ENCODE assay signal across 19 cellular contexts in the genomic region with DNA sequence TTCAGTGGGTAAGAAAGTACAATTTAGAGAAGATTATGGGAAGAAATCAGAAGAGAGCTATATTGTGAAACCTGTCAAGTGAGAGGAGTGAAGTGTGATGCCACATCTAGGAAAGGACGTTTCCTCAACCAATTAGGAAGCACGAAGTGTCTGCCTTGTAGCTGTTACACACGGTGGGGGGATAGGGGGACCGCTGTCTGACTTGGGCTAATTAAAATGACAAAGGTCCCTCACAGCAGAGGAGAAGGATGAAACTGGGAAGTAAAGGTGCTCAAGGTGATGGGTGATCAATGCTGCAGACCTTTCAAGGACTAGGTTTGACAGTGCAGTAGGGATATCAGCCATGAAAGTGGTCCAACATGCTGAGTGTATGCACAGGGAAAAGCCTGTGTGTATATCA.
"Had no signal": no experiment of that assay in that cellular context is flagged by ENCODE, and none has a peak within 500 bp of the region (broad histone marks: within the 10 kb centered on the region; RNA-seq: fewer than 3 reads in every experiment).

No MANE protein-coding gene starts in this region.

- DNase-seq: activated CD4-positive, alpha-beta T cell treated with anti-CD3 and anti-CD28 coated beads for 4 hours; activated CD8-positive, alpha-beta memory T cell treated with anti-CD3 and anti-CD28 coated beads, Interleukin-2, amount 50 U/mL, for 4 hours; activated CD8-positive, alpha-beta T cell treated with anti-CD3 and anti-CD28 coated beads for 36 hours; activated gamma-delta T cell treated with Interleukin-2 at 50 U/mL for 16 hours; activated naive CD8-positive, alpha-beta T cell treated with anti-CD3 and anti-CD28 coated beads for 36 hours; activated T-cell treated with anti-CD3 and anti-CD28 coated beads, Interleukin-2, amount 50 U/mL, for 72 hours; aorta; effector CD4-positive, alpha-beta T cell; heart right ventricle; immature natural killer cell; stimulated activated CD4-positive, alpha-beta T cell treated with anti-CD3 and anti-CD28 coated beads, Interleukin-2, amount 100 ng/mL, for 48 hours; stimulated activated CD8-positive, alpha-beta memory T cell treated with anti-CD3 and anti-CD28 coated beads, Interleukin-4, amount 100 ng/mL, for 48 hours; stimulated activated naive CD8-positive, alpha-beta T cell treated with anti-CD3 and anti-CD28 coated beads, Interleukin-15, Interleukin-2, amounts not matched to agents 100 U/mL and 50 U/mL, for 24 hours; T1000; uterus; WERI-Rb-1 had no signal

- H3K9me3 ChIP-seq: heart right ventricle, uterus had no signal

- FAIRE-seq: bronchial epithelial cell had no signal

- H3K4me3 Mint-ChIP-seq: activated CD8-positive, alpha-beta T cell treated with anti-CD3 and anti-CD28 coated beads for 36 hours; activated naive CD8-positive, alpha-beta T cell treated with anti-CD3 and anti-CD28 coated beads for 36 hours; activated T-cell treated with anti-CD3 and anti-CD28 coated beads, Interleukin-2, amount 50 U/mL, for 72 hours; immature natural killer cell; memory B cell; nephron had no signal

- H3K9me3 Mint-ChIP-seq: activated CD8-positive, alpha-beta T cell treated with anti-CD3 and anti-CD28 coated beads for 36 hours; activated naive CD8-positive, alpha-beta T cell treated with anti-CD3 and anti-CD28 coated beads for 36 hours; activated T-cell treated with anti-CD3 and anti-CD28 coated beads, Interleukin-2, amount 50 U/mL, for 72 hours; immature natural killer cell; memory B cell; nephron had no signal

- H3K36me3 Mint-ChIP-seq: activated naive CD8-positive, alpha-beta T cell treated with anti-CD3 and anti-CD28 coated beads for 36 hours; immature natural killer cell; memory B cell had no signal

- H3K27ac Mint-ChIP-seq: activated CD8-positive, alpha-beta T cell treated with anti-CD3 and anti-CD28 coated beads for 36 hours; activated naive CD8-positive, alpha-beta T cell treated with anti-CD3 and anti-CD28 coated beads for 36 hours; activated T-cell treated with anti-CD3 and anti-CD28 coated beads, Interleukin-2, amount 50 U/mL, for 72 hours; immature natural killer cell; memory B cell; nephron had no signal

- H3K4me1 Mint-ChIP-seq: activated naive CD8-positive, alpha-beta T cell treated with anti-CD3 and anti-CD28 coated beads for 36 hours; immature natural killer cell; memory B cell; nephron had no signal

- H3K36me3 ChIP-seq: heart right ventricle, uterus, WERI-Rb-1 had no signal

- H3K27me3 ChIP-seq: uterus had no signal

- H3K4me1 ChIP-seq: heart right ventricle, uterus had no signal

- H3K27ac ChIP-seq: heart right ventricle, uterus, WERI-Rb-1 had no signal

- H3K4me3 ChIP-seq: heart right ventricle, uterus had no signal

- ATAC-seq: activated CD8-positive, alpha-beta T cell treated with anti-CD3 and anti-CD28 coated beads for 36 hours; activated T-cell treated with anti-CD3 and anti-CD28 coated beads, Interleukin-2, amount 50 U/mL, for 72 hours; heart right ventricle; stimulated activated naive CD8-positive, alpha-beta T cell treated with anti-CD3 and anti-CD28 coated beads, Interleukin-15, Interleukin-2, amounts not matched to agents 100 U/mL and 50 U/mL, for 24 hours had no signal
